21 cellular contexts compared by ENCODE assay signal in the genomic region with DNA sequence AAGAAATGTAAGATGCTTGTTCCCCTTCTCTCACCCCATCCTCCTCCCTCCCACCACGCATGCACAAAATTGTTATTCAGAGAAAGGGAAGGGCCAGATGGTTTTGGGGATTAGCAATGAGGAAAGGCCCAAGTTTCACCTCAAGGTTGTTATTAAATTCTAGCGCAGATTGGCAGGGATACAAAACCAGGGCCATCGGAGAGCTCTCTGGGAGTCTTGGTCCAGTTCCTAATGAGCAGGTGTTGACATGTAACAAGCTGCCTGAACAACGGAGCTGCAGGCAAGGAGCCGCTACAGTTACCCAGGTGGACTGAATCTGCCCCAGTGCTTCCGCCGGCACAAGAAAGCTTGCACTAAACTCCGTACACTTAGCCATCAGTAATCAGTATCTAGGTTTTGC. TPM values are rescaled to one million over a fixed set of nuclear protein-coding genes. Genes with fewer than 3 reads are reported as not detected.
DNase-seq lines count a peak whose midpoint lies in the region; ATAC-seq and TF ChIP-seq lines count a peak whose summit lies in the region.
"Had no signal": no experiment of that assay in that cellular context is flagged by ENCODE, and none has a peak within 500 bp of the region (broad histone marks: within the 10 kb centered on the region; RNA-seq: fewer than 3 reads in every experiment).

No MANE protein-coding gene starts in this region.

- in situ Hi-C loops in GM13977 (cut with MboI; ENCODE audit: low pct_unique_long_range_greater_than_20kb, low sequenced_read_pairs, unreplicated experiment): no loop called here

- peaks cover 0 to 10% (median 7%) of the 10 kb centered on the region in 4 donors for H3K4me1 Mint-ChIP-seq in naive thymus-derived CD8-positive, alpha-beta T cell

- H3K36me3 Mint-ChIP-seq in naive thymus-derived CD8-positive, alpha-beta T cell: no peaks in the 10 kb centered on the region
- H3K36me3 Mint-ChIP-seq: activated naive CD8-positive, alpha-beta T cell treated with anti-CD3 and anti-CD28 coated beads, Interleukin-2, amount 10 ng/mL, durations not matched to agents 7 days and 5 days had no signal

- ATAC-seq in esophagus mucosa: peak; percentile 86
- no peak for ATAC-seq in naive thymus-derived CD8-positive, alpha-beta T cell
- ATAC-seq: GM12878; stimulated activated naive CD8-positive, alpha-beta T cell treated with anti-CD3 and anti-CD28 coated beads, Interleukin-15, amount 100 ng/mL, for 72 hours had no signal

- TF ChIP-seq CTCF in GM13977 (IDR thresholded peaks at IDR 0.05; ENCODE audit: extremely low read depth, insufficient read depth, missing control alignments): no peak

- no peak overlapping the region for H3K27ac Mint-ChIP-seq in naive thymus-derived CD8-positive, alpha-beta T cell
- H3K27ac Mint-ChIP-seq: activated naive CD8-positive, alpha-beta T cell treated with anti-CD3 and anti-CD28 coated beads, Interleukin-2, amount 10 ng/mL, durations not matched to agents 7 days and 5 days; nephron; stimulated activated naive CD8-positive, alpha-beta T cell treated with anti-CD3 and anti-CD28 coated beads, Interleukin-15, amount 100 ng/mL, for 72 hours had no signal

- peak; percentile 79 for DNase-seq in D341Med (ENCODE audit: low spot score)
- DNase-seq in NCI-H1092 treated with DMSO at 0.1 percent for 48 hours (lab: John Stamatoyannopoulos, UW): peak; percentile 56
- peak; percentile 96 for DNase-seq in NCI-H82 (lab: John Stamatoyannopoulos, UW)
- no peak for DNase-seq in naive thymus-derived CD8-positive, alpha-beta T cell
- no peak for DNase-seq in GM13977 (ENCODE audit: low spot score)
- no peak for DNase-seq in activated CD4-positive, alpha-beta T cell treated with anti-CD3 and anti-CD28 coated beads, Interleukin-2, amount 50 U/mL, for 48 hours
- DNase-seq in RPMI8226: no peak
- DNase-seq: activated CD4-positive, CD25-positive, alpha-beta regulatory T cell treated with anti-CD3 and anti-CD28 coated beads, Interleukin-2, amount 50 U/mL, for 72 hours; activated naive CD8-positive, alpha-beta T cell treated with anti-CD3 and anti-CD28 coated beads, Interleukin-2, amount 10 ng/mL, durations not matched to agents 7 days and 5 days; dermis blood vessel endothelial cell; foreskin melanocyte; GF-D8; H9; NCI-H1930; Peyer's patch; stimulated activated naive CD8-positive, alpha-beta T cell treated with anti-CD3 and anti-CD28 coated beads, Interleukin-15, amount 100 ng/mL, for 72 hours; T1000; upper lobe of left lung had no signal

- H3K27me3 Mint-ChIP-seq in naive thymus-derived CD8-positive, alpha-beta T cell: peaks cover 0 to 2% (median 0%) of the 10 kb centered on the region in 5 donors
- H3K27me3 Mint-ChIP-seq: stimulated activated naive CD8-positive, alpha-beta T cell treated with anti-CD3 and anti-CD28 coated beads, Interleukin-15, amount 100 ng/mL, for 72 hours had no signal

- H3K9me3 Mint-ChIP-seq in naive thymus-derived CD8-positive, alpha-beta T cell: peaks cover 0 to 1% (median 0%) of the 10 kb centered on the region in 9 donors
- H3K9me3 Mint-ChIP-seq: activated naive CD8-positive, alpha-beta T cell treated with anti-CD3 and anti-CD28 coated beads, Interleukin-2, amount 10 ng/mL, durations not matched to agents 7 days and 5 days; H9; nephron; stimulated activated naive CD8-positive, alpha-beta T cell treated with anti-CD3 and anti-CD28 coated beads, Interleukin-15, amount 100 ng/mL, for 72 hours had no signal

- H3K4me3 Mint-ChIP-seq in naive thymus-derived CD8-positive, alpha-beta T cell: no peak overlapping the region
- H3K4me3 Mint-ChIP-seq: activated naive CD8-positive, alpha-beta T cell treated with anti-CD3 and anti-CD28 coated beads, Interleukin-2, amount 10 ng/mL, durations not matched to agents 7 days and 5 days; H9; nephron; stimulated activated naive CD8-positive, alpha-beta T cell treated with anti-CD3 and anti-CD28 coated beads, Interleukin-15, amount 100 ng/mL, for 72 hours had no signal

- POLR2A ChIA-PET in naive thymus-derived CD8-positive, alpha-beta T cell (lab: Charles Lee): no interaction called here

RNA-seq across cellular contexts. Expression of gene ANK3, which starts 9.7 kb away (rescaled TPM):
- total RNA-seq in esophagus mucosa: 39.1 TPM
- 1 to 10 TPM; 1.6 TPM for total RNA-seq in naive thymus-derived CD8-positive, alpha-beta T cell
- polyA plus RNA-seq in naive thymus-derived CD8-positive, alpha-beta T cell: 1 to 10 TPM; 1.2 to 9.0 (median 4.3) TPM

Comparison
In these comparisons a context has a peak if more than half of its experiments do, and no peak if none do; other contexts are left out.
1. DNase-seq: peak in D341Med (single experiment), NCI-H1092 treated with DMSO at 0.1 percent for 48 hours (single experiment) and NCI-H82 (single experiment); none in naive thymus-derived CD8-positive, alpha-beta T cell (0 of 10), GM13977 (single experiment), activated CD4-positive, alpha-beta T cell treated with anti-CD3 and anti-CD28 coated beads, Interleukin-2, amount 50 U/mL, for 48 hours (0 of 2) and RPMI8226 (single experiment).
2. RNA of gene ANK3, which starts 9.7 kb away (total RNA-seq): 39.1 TPM in esophagus mucosa (single experiment); 1.6 TPM in naive thymus-derived CD8-positive, alpha-beta T cell; every median in the first group is over 10 times any median in the second.